ENCODE assay signal across 8 cellular contexts in the genomic region with DNA sequence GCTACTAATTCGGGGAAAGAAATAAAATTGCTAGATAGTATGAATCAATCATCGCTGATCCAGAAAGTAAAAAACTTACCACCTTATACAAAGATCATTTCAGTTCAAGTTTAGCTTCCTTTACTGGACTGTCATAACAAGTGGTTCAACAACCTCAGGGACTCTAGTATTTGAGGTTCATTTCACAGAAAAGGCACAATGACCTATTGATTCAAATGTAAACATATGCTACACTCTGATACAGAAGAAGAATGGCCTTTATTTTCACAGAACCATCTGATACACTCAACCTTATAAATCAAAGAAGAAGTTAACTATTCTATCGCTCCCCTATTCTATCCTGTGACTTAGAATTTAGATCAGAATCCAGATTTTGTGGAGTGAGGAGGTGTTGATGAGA.
DNase-seq lines count a peak whose midpoint lies in the region; ATAC-seq, FAIRE-seq and TF ChIP-seq lines count a peak whose summit lies in the region.
"Not testable (repeated sequence)": the region's sequence is repeated elsewhere in the genome, so short reads cannot be mapped to it uniquely, and the experiment has no call there.

No MANE protein-coding gene starts in this region.

- not testable (repeated sequence) for TF ChIP-seq POLR2A in A549 (IDR thresholded peaks at IDR 0.05; ENCODE audit: low read length); HepG2 (IDR thresholded peaks at IDR 0.05; ENCODE audit: insufficient read depth in 1 of 2, low read depth in 2 of 2, low read length in 2 of 2)

- not testable (repeated sequence) for DNase-seq in A549 (ENCODE audit: low read depth in 1 of 2, low spot score in 1 of 2); D721Med (ENCODE audit: insufficient read length, low spot score); type B pancreatic cell (ENCODE audit: extremely low spot score, unreplicated experiment)
- DNase-seq in DMS53 treated with DMSO at 0.1 percent for 48 hours (lab: John Stamatoyannopoulos, UW; ENCODE audit: unreplicated experiment) (peak; percentile 3), NCI-H748 (lab: John Stamatoyannopoulos, UW; ENCODE audit: unreplicated experiment) (peak; percentile 12), SK-MEL-5 (ENCODE audit: low read depth, low spot score) (peak; percentile 92), foreskin melanocyte (peak; percentile 10), HepG2 (ENCODE audit: low spot score) (peak; percentile 63)

- H3K9me3 Mint-ChIP-seq in type B pancreatic cell, result not testable (repeated sequence)

- H2AFZ ChIP-seq in HepG2 (ENCODE audit: low read length), result not testable (repeated sequence)

- 76% methylated on average over 3 of the region's 3 CpGs for WGBS in A549 (ENCODE audit: missing lambda C conversion rate)
- 0% methylated on average over 3 of the region's 3 CpGs for WGBS in HepG2 (ENCODE audit: low lambda C conversion rate)

- not testable (repeated sequence) for TF ChIP-seq CTCF in A549 (IDR thresholded peaks at IDR 0.05); D721Med (IDR thresholded peaks at IDR 0.05; ENCODE audit: insufficient read depth, missing control alignments); HepG2 (CRISPR knock-in tag; IDR thresholded peaks at IDR 0.05); type B pancreatic cell (conservative IDR thresholded peaks at IDR 0.05)

- H3K27ac Mint-ChIP-seq in type B pancreatic cell, result peak overlapping the region; percentile 30

- H3K4me1 ChIP-seq in A549, result not testable (repeated sequence)
- peaks cover 20% of the 10 kb centered on the region for H3K4me1 ChIP-seq in HepG2 (ENCODE audit: insufficient read depth, low read length)

- H3K4me1 Mint-ChIP-seq in type B pancreatic cell (ENCODE audit: unreplicated experiment), result not testable (repeated sequence)

- H3K9ac ChIP-seq in HepG2 (ENCODE audit: insufficient read depth, low read depth, low read length), result not testable (repeated sequence)

- peak; percentile 84 for FAIRE-seq in A549 (lab: Jason Lieb, UNC)
- peak; percentile 48 for FAIRE-seq in D721Med (lab: Jason Lieb, UNC)
- peak; percentile 78 for FAIRE-seq in HepG2 (lab: Jason Lieb, UNC)

- in situ Hi-C loops in SK-MEL-5 (cut with HindIII; ENCODE audit: low pct_unique_long_range_greater_than_20kb, low sequenced_read_pairs); HepG2 (cut with HindIII; ENCODE audit: extremely low pct_ligation_motif_present, low pct_unique_long_range_greater_than_20kb): not testable (repeated sequence)

- not testable (repeated sequence) for H3K36me3 ChIP-seq in HepG2 (replicated peaks in 1 of 2; ENCODE audit: control insufficient read depth in 1 of 2, insufficient read depth in 2 of 2, low read length in 2 of 2)

- not testable (repeated sequence) for TF ChIP-seq RAD21 in A549 (conservative IDR thresholded peaks at IDR 0.05 in 1 of 2, IDR thresholded peaks at IDR 0.05 in 1 of 2); HepG2 (CRISPR knock-in tag; IDR thresholded peaks at IDR 0.05)

- H3K4me3 ChIP-seq in A549; HepG2 (replicated peaks in 1 of 3; ENCODE audit: insufficient read depth in 1 of 3, low read depth in 2 of 3, low read length in 3 of 3): not testable (repeated sequence)

- not testable (repeated sequence) for H3K9me3 ChIP-seq in A549; HepG2 (ENCODE audit: low read length)

- not testable (repeated sequence) for TF ChIP-seq EP300 in A549 (IDR thresholded peaks at IDR 0.05); HepG2 (CRISPR knock-in tag; IDR thresholded peaks at IDR 0.05; ENCODE audit: borderline replicate concordance)
- TF ChIP-seq EP300 in HepG2 (IDR thresholded peaks at IDR 0.05; ENCODE audit: low read depth in 2 of 2, low read length in 2 of 2), result 0 out of 4 replicates have a peak, but pooled peaks of 1 of the 2 experiments have one; percentile 41

- H3K27me3 ChIP-seq in HepG2 (ENCODE audit: control insufficient read depth in 1 of 2, insufficient read depth in 2 of 2, low read length in 2 of 2), result not testable (repeated sequence)

- intact Hi-C loops in HepG2 (cut with micrococcal nuclease; ENCODE audit: unreplicated experiment), result not testable (repeated sequence)

- not testable (repeated sequence) for H3K79me2 ChIP-seq in HepG2 (ENCODE audit: insufficient read depth, low read length)

- not testable (repeated sequence) for BruUV-seq in HepG2 (replicated peaks; lab: Mats Ljungman, UMichigan)

- H4K20me1 ChIP-seq in HepG2 (ENCODE audit: insufficient read depth, low read length), result not testable (repeated sequence)

- CTCF ChIA-PET in A549 (lab: Yijun Ruan, JAX); HepG2 (lab: Yijun Ruan, JAX; ENCODE audit: low intra/inter-chr PET ratio, low total read pairs): not testable (repeated sequence)

- H3K36me3 Mint-ChIP-seq in type B pancreatic cell, result not testable (repeated sequence)

- not testable (repeated sequence) for ATAC-seq in A549
- peak; percentile 91 for ATAC-seq in HepG2

- H3K4me2 ChIP-seq in A549; HepG2 (ENCODE audit: low read depth, low read length): not testable (repeated sequence)

- not testable (repeated sequence) for H3K27me3 Mint-ChIP-seq in type B pancreatic cell

- POLR2A ChIA-PET in A549 (lab: Yijun Ruan, JAX); HepG2 (lab: Yijun Ruan, JAX): not testable (repeated sequence)

- not testable (repeated sequence) for H3K4me3 Mint-ChIP-seq in type B pancreatic cell

- H3K27ac ChIP-seq in A549; HepG2 (ENCODE audit: extremely low read length, insufficient read depth, low read length): not testable (repeated sequence)

TF ChIP-seq in HepG2, 621 proteins besides CTCF, POLR2A, EP300 and RAD21 (continues in another document):
- TF ChIP-seq, protein P1, sequence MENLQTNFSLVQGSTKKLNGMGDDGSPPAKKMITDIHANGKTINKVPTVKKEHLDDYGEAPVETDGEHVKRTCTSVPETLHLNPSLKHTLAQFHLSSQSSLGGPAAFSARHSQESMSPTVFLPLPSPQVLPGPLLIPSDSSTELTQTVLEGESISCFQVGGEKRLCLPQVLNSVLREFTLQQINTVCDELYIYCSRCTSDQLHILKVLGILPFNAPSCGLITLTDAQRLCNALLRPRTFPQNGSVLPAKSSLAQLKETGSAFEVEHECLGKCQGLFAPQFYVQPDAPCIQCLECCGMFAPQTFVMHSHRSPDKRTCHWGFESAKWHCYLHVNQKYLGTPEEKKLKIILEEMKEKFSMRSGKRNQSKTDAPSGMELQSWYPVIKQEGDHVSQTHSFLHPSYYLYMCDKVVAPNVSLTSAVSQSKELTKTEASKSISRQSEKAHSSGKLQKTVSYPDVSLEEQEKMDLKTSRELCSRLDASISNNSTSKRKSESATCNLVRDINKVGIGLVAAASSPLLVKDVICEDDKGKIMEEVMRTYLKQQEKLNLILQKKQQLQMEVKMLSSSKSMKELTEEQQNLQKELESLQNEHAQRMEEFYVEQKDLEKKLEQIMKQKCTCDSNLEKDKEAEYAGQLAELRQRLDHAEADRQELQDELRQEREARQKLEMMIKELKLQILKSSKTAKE (CRISPR knock-in tag; IDR thresholded peaks at IDR 0.05; ENCODE audit: borderline replicate concordance), result 0 out of 2 replicates have a peak, but pooled peaks have one; percentile 14
- TF ChIP-seq ONECUT2 (CRISPR knock-in tag; IDR thresholded peaks at IDR 0.05), result peak; percentile 75
- peak; percentile 78 for TF ChIP-seq SKI (IDR thresholded peaks at IDR 0.05; ENCODE audit: partially characterized antibody)
- TF ChIP-seq HMG20A (CRISPR knock-in tag; IDR thresholded peaks at IDR 0.05; ENCODE audit: borderline replicate concordance), result peak; percentile 77
- TF ChIP-seq FOXA3 (CRISPR knock-in tag; IDR thresholded peaks at IDR 0.05), result peak; percentile 72
- peak; percentile 49 for TF ChIP-seq NCOA2 (CRISPR knock-in tag; IDR thresholded peaks at IDR 0.05)
- peak; percentile 94 for TF ChIP-seq BCL6 (CRISPR knock-in tag; IDR thresholded peaks at IDR 0.05)
- TF ChIP-seq RARA (CRISPR knock-in tag; IDR thresholded peaks at IDR 0.05), result peak; percentile 83
- not testable (repeated sequence) for TF ChIP-seq CREB1, SOX6 (IDR thresholded peaks at IDR 0.05)
- peak; percentile 32; the same call in 1 of the 2 replicates for TF ChIP-seq CREB1 (CRISPR knock-in tag; IDR thresholded peaks at IDR 0.05)
- peak; percentile 62 for TF ChIP-seq NR2F2 (IDR thresholded peaks at IDR 0.05; ENCODE audit: borderline replicate concordance, low read depth)
- TF ChIP-seq TBX3 (IDR thresholded peaks at IDR 0.05; ENCODE audit: borderline replicate concordance), result peak; percentile 20; the same call in 1 of the 2 replicates
- peak; percentile 26; the same call in 1 of the 2 replicates for TF ChIP-seq SOX13 (IDR thresholded peaks at IDR 0.05)
- TF ChIP-seq SOX13 (CRISPR knock-in tag; conservative IDR thresholded peaks at IDR 0.05 in 1 of 2, IDR thresholded peaks at IDR 0.05 in 1 of 2), result peak in 1 of 2 experiments; percentile 96; a peak in 2 of 4 replicates
- peak; percentile 87 for TF ChIP-seq SOX6 (CRISPR knock-in tag; IDR thresholded peaks at IDR 0.05)
- TF ChIP-seq NR2F1 (CRISPR knock-in tag; IDR thresholded peaks at IDR 0.05), result peak; percentile 57 to 65; a peak in 3 of 4 replicates
- TF ChIP-seq GATAD2A (CRISPR knock-in tag; IDR thresholded peaks at IDR 0.05), result peak; percentile 79
- TF ChIP-seq NR2F6 (IDR thresholded peaks at IDR 0.05), result peak; percentile 80
- TF ChIP-seq NR2F6 (CRISPR knock-in tag; IDR thresholded peaks at IDR 0.05), result peak; percentile 81
- TF ChIP-seq HNF4A (CRISPR knock-in tag; IDR thresholded peaks at IDR 0.05), result 0 out of 2 replicates have a peak, but pooled peaks have one; percentile 16
- peak; percentile 49; the same call in 1 of the 2 replicates for TF ChIP-seq ZKSCAN8 (CRISPR knock-in tag; IDR thresholded peaks at IDR 0.05; ENCODE audit: borderline replicate concordance)
- TF ChIP-seq HDAC2 (CRISPR knock-in tag; IDR thresholded peaks at IDR 0.05), result peak; percentile 32; the same call in 1 of the 2 replicates
